11 cellular contexts compared by ENCODE assay signal in the genomic region with DNA sequence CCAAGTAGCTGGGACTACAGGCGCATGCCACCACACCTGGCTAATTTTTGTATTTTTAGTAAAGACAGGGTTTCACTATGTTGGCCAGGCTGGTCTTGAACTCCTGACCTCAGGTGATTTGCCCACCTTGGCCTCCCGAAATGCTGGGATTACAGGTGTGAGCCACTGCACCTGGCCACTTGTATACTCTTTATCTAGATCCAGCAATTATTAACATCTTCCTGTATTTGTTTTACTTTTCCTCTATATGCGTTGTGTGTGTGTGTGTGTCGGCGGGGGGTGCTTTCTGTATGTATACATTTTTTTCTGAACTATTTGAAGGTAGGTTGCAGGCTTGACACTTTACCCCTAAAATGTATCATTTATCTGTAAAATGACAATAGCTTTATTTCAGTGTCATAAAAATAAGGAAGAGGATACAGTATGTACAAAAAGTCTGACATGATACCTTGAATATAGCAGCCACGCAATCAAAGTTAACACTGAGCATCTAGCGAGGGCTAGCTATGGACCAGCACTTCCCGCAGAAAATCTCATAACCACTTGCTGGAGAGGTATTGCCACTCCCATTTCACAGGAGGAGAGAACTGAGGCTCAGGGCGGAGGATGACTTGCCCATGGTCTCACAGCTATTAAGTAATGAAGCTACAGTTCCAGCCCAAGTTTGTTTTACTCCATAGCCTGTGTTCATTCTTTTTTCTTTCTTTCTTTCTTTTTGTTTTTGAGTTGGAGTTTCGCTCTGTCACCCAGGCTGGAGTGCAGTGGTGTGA.
"Had no signal": no experiment of that assay in that cellular context is flagged by ENCODE, and none has a peak within 500 bp of the region (broad histone marks: within the 10 kb centered on the region; RNA-seq: fewer than 3 reads in every experiment).

No MANE protein-coding gene starts in this region.

- H2AFZ ChIP-seq: GM23248 had no signal

- H3K9ac ChIP-seq: GM23248 had no signal

- H3K36me3 ChIP-seq: HAP-1 had no signal

- DNase-seq: GM23248, GOT3, H7, H9, HCEC 1CT, HFFc6 had no signal

- H3K27ac ChIP-seq: GM23248 had no signal

- H3K4me2 ChIP-seq: GM23338 had no signal

- H3K9me3 ChIP-seq: HAP-1 had no signal

- H3K4me1 ChIP-seq: HAP-1 had no signal

- FAIRE-seq: H1, H54 had no signal

- H3K4me3 ChIP-seq: GM23248, GM23338, HAP-1 had no signal

- ATAC-seq: GM23338, HCT116 had no signal
